8 cellular contexts compared by ENCODE assay signal in the genomic region with DNA sequence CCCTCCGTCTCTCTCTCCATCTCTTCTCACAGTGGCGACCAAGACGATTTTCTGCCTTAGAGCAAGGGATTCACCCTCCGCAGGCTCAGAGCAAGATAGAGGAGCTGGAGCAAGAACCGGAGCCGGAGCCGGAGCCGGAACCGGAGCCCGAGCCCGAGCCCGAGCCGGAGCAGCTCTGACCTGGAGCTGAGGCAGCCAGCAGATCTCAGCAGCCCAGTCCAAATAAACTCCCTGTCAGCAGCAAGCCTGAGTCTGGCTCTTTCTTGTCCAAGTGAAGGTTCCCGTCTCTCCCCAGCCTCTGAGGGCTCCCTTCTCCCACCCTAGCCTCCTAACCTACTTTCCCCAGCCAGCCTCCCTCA. TPM values are rescaled to one million over a fixed set of nuclear protein-coding genes. Genes with fewer than 3 reads are reported as not detected.
DNase-seq lines count a peak whose midpoint lies in the region; ATAC-seq lines count a peak whose summit lies in the region.

No MANE protein-coding gene starts in this region.

- no peaks in the 10 kb centered on the region for H3K9me3 ChIP-seq in iPS DF 6.9 (ENCODE audit: control insufficient read depth, insufficient read depth, low read length)

- H3K4me1 Mint-ChIP-seq in activated CD8-positive, alpha-beta memory T cell treated with anti-CD3 and anti-CD28 coated beads, Interleukin-2, amount 10 ng/mL, durations not matched to agents 7 days and 5 days, result peaks cover 60% of the 10 kb centered on the region
- H3K4me1 Mint-ChIP-seq in activated naive CD8-positive, alpha-beta T cell (ENCODE audit: low read depth), result peaks cover 50% of the 10 kb centered on the region
- peaks cover 30 to 64% of the 10 kb centered on the region in 2 donors for H3K4me1 Mint-ChIP-seq in stimulated activated naive B cell treated with anti-CD40 and anti-IgM and Interleukin-4, amounts not matched to agents 10 μg/mL and 1 μg/mL and 100 μg/mL, for 72 hours

- no CpG with 5 or more reads among the region's 14 CpGs for WGBS in iPS DF 6.9 (ENCODE audit: insufficient coverage, insufficient read length)

- peaks cover 48% of the 10 kb centered on the region for H3K36me3 Mint-ChIP-seq in activated CD8-positive, alpha-beta memory T cell treated with anti-CD3 and anti-CD28 coated beads, Interleukin-2, amount 10 ng/mL, durations not matched to agents 7 days and 5 days
- H3K36me3 Mint-ChIP-seq in activated naive CD8-positive, alpha-beta T cell, result peaks cover 3% of the 10 kb centered on the region
- H3K36me3 Mint-ChIP-seq in stimulated activated naive B cell treated with anti-CD40 and anti-IgM and Interleukin-4, amounts not matched to agents 10 μg/mL and 1 μg/mL and 100 μg/mL, for 72 hours, result peaks cover 0 to 2% of the 10 kb centered on the region in 2 donors

- ATAC-seq in activated CD8-positive, alpha-beta memory T cell treated with anti-CD3 and anti-CD28 coated beads, Interleukin-2, amount 10 ng/mL, durations not matched to agents 7 days and 5 days, result no peak
- no peak for ATAC-seq in stimulated activated naive B cell treated with anti-CD40 and anti-IgM and Interleukin-4, amounts not matched to agents 10 μg/mL and 1 μg/mL and 100 μg/mL, for 72 hours (replicated peaks)
- no peak for ATAC-seq in GM21526 (IDR thresholded peaks at IDR 0.05; ENCODE audit: low FRiP score, unreplicated experiment)

- H3K27me3 ChIP-seq in iPS DF 6.9 (ENCODE audit: control insufficient read depth, insufficient read depth, low read length), result peaks cover 1% of the 10 kb centered on the region; the same call in 1 of the 2 replicates

- peak overlapping the region; percentile 52 for H3K4me3 Mint-ChIP-seq in activated CD8-positive, alpha-beta memory T cell treated with anti-CD3 and anti-CD28 coated beads, Interleukin-2, amount 10 ng/mL, durations not matched to agents 7 days and 5 days
- peak overlapping the region; percentile 86 for H3K4me3 Mint-ChIP-seq in activated naive CD8-positive, alpha-beta T cell
- peak overlapping the region; percentile 83 to 84 for H3K4me3 Mint-ChIP-seq in stimulated activated naive B cell treated with anti-CD40 and anti-IgM and Interleukin-4, amounts not matched to agents 10 μg/mL and 1 μg/mL and 100 μg/mL, for 72 hours

- H3K4me1 ChIP-seq in iPS DF 6.9 (ENCODE audit: control insufficient read depth, insufficient read depth, low read length), result peaks cover 1% of the 10 kb centered on the region; the same call in 1 of the 2 replicates

- peak overlapping the region; percentile 0; the same call in 1 of the 2 replicates for H3K4me3 ChIP-seq in iPS DF 6.9 (ENCODE audit: low read length)

- peak overlapping the region; percentile 80 for H3K27ac Mint-ChIP-seq in activated CD8-positive, alpha-beta memory T cell treated with anti-CD3 and anti-CD28 coated beads, Interleukin-2, amount 10 ng/mL, durations not matched to agents 7 days and 5 days
- H3K27ac Mint-ChIP-seq in activated naive CD8-positive, alpha-beta T cell, result peak overlapping the region; percentile 67
- no peak overlapping the region for H3K27ac Mint-ChIP-seq in stimulated activated naive B cell treated with anti-CD40 and anti-IgM and Interleukin-4, amounts not matched to agents 10 μg/mL and 1 μg/mL and 100 μg/mL, for 72 hours

- H3K9me3 Mint-ChIP-seq in activated CD8-positive, alpha-beta memory T cell treated with anti-CD3 and anti-CD28 coated beads, Interleukin-2, amount 10 ng/mL, durations not matched to agents 7 days and 5 days (ENCODE audit: low read depth), result no peaks in the 10 kb centered on the region
- no peaks in the 10 kb centered on the region for H3K9me3 Mint-ChIP-seq in activated naive CD8-positive, alpha-beta T cell (ENCODE audit: low read depth)
- H3K9me3 Mint-ChIP-seq in stimulated activated naive B cell treated with anti-CD40 and anti-IgM and Interleukin-4, amounts not matched to agents 10 μg/mL and 1 μg/mL and 100 μg/mL, for 72 hours, result no peaks in the 10 kb centered on the region

- H3K36me3 ChIP-seq in iPS DF 6.9 (ENCODE audit: control insufficient read depth, insufficient read depth, low read length), result no peaks in the 10 kb centered on the region

- no peak overlapping the region for H3K27ac ChIP-seq in iPS DF 6.9 (ENCODE audit: low read length)

- no peak for DNase-seq in activated CD8-positive, alpha-beta memory T cell treated with anti-CD3 and anti-CD28 coated beads, Interleukin-2, amount 10 ng/mL, durations not matched to agents 7 days and 5 days
- DNase-seq in activated CD8-positive, alpha-beta memory T cell treated with anti-CD3 and anti-CD28 coated beads, Interleukin-2, amount 50 U/mL, for 48 hours, result no peak
- no peak for DNase-seq in iPS DF 6.9 (ENCODE audit: low read depth, low spot score)
- DNase-seq in stimulated activated naive B cell treated with anti-CD40 and anti-IgM and Interleukin-4, amounts not matched to agents 10 μg/mL and 1 μg/mL and 100 μg/mL, for 72 hours, result no peak
- no peak for DNase-seq in NCI-H187 (lab: John Stamatoyannopoulos, UW)
- DNase-seq in T-helper 9 cell, result no peak

- H3K27me3 Mint-ChIP-seq in activated CD8-positive, alpha-beta memory T cell treated with anti-CD3 and anti-CD28 coated beads, Interleukin-2, amount 10 ng/mL, durations not matched to agents 7 days and 5 days, result no peaks in the 10 kb centered on the region
- H3K27me3 Mint-ChIP-seq in activated naive CD8-positive, alpha-beta T cell, result no peaks in the 10 kb centered on the region
- peaks cover 49 to 56% of the 10 kb centered on the region in 2 donors for H3K27me3 Mint-ChIP-seq in stimulated activated naive B cell treated with anti-CD40 and anti-IgM and Interleukin-4, amounts not matched to agents 10 μg/mL and 1 μg/mL and 100 μg/mL, for 72 hours

- CTCF ChIA-PET in activated CD8-positive, alpha-beta memory T cell treated with anti-CD3 and anti-CD28 coated beads, Interleukin-2, amount 10 ng/mL, durations not matched to agents 7 days and 5 days (lab: Charles Lee), result interaction anchor here (0.6 to 12.3 kb wide), 16 partner anchors 9 to 159 kb away, joined by 3 to 117 read pairs (median 4); a partner anchor contains a TSS

RNA-seq across cellular contexts. Expression of a gene that starts 5.9 kb away (rescaled TPM):
- total RNA-seq in activated CD8-positive, alpha-beta memory T cell treated with anti-CD3 and anti-CD28 coated beads, Interleukin-2, amount 10 ng/mL, durations not matched to agents 7 days and 5 days, result 100 to 1,000 TPM; 320 to 420 TPM

RNA-seq across cellular contexts. Expression of a gene that starts 11.1 kb away (rescaled TPM):
- 1 to 10 TPM in 1 of 2 experiments, under 1 TPM in 1; 0.82 to 1.8 TPM for total RNA-seq in activated CD8-positive, alpha-beta memory T cell treated with anti-CD3 and anti-CD28 coated beads, Interleukin-2, amount 10 ng/mL, durations not matched to agents 7 days and 5 days

RNA-seq across cellular contexts. Expression of a gene that starts 12.0 kb away (rescaled TPM):
- total RNA-seq in activated CD8-positive, alpha-beta memory T cell treated with anti-CD3 and anti-CD28 coated beads, Interleukin-2, amount 10 ng/mL, durations not matched to agents 7 days and 5 days, result 100 to 1,000 TPM; 131 to 142 TPM

RNA-seq across cellular contexts. Expression of a gene that starts 25.2 kb away (rescaled TPM):
- 100 to 1,000 TPM; 102 to 113 TPM for total RNA-seq in activated CD8-positive, alpha-beta memory T cell treated with anti-CD3 and anti-CD28 coated beads, Interleukin-2, amount 10 ng/mL, durations not matched to agents 7 days and 5 days

RNA-seq across cellular contexts. Expression of a gene that starts 43.4 kb away (rescaled TPM):
- under 1 TPM in 1 of 2 experiments, not detected in 1; 0.82 TPM for total RNA-seq in activated CD8-positive, alpha-beta memory T cell treated with anti-CD3 and anti-CD28 coated beads, Interleukin-2, amount 10 ng/mL, durations not matched to agents 7 days and 5 days
